ENCODE assay signal across 9 cellular contexts in genomic region chr4:94412019-94413017, GRCh38. TPM values are rescaled to one million over a fixed set of nuclear protein-coding genes. Genes with fewer than 3 reads are reported as not detected.
DNase-seq lines count a peak whose midpoint lies in the region; ATAC-seq and TF ChIP-seq lines count a peak whose summit lies in the region.
"Had no signal": no experiment of that assay in that cellular context is flagged by ENCODE, and none has a peak within 500 bp of the region (broad histone marks: within the 10 kb centered on the region; RNA-seq: fewer than 3 reads in every experiment).

No MANE protein-coding gene starts in this region.

- no peaks in the 10 kb centered on the region for H3K27me3 ChIP-seq in osteoblast (ENCODE audit: insufficient read depth, low read length)

- no peak overlapping the region for H2AFZ ChIP-seq in osteoblast (ENCODE audit: low read length)

- H3K4me1 ChIP-seq in osteoblast (ENCODE audit: insufficient read depth, low read length), result peaks cover 68% of the 10 kb centered on the region

- ATAC-seq in GM19035 (IDR thresholded peaks at IDR 0.05; ENCODE audit: unreplicated experiment) (no peak), GM19395 (IDR thresholded peaks at IDR 0.05; ENCODE audit: unreplicated experiment) (no peak)
- ATAC-seq: WTC11 had no signal

- H3K4me3 ChIP-seq in osteoblast (ENCODE audit: insufficient read depth, low read length), result peak overlapping the region; percentile 46

- in situ Hi-C loops in Caki2 (cut with HindIII; ENCODE audit: low pct_unique_long_range_greater_than_20kb, low sequenced_read_pairs), result no loop called here

- H3K36me3 ChIP-seq in osteoblast (ENCODE audit: insufficient read depth, low read length), result no peaks in the 10 kb centered on the region

- no peak overlapping the region for H3K27ac ChIP-seq in epithelial cell of prostate
- peak overlapping the region; percentile 97 for H3K27ac ChIP-seq in osteoblast (ENCODE audit: low read depth, low read length)

- peak; percentile 67 for DNase-seq in Caki2 (ENCODE audit: low read depth)
- peak; percentile 78 for DNase-seq in NCI-H460 (ENCODE audit: extremely low read depth, low read depth)
- DNase-seq in epithelial cell of prostate (ENCODE audit: low read depth, low spot score), result peak; percentile 16
- DNase-seq in osteoblast (ENCODE audit: insufficient read length, low spot score, missing footprints), result peak; percentile 14
- DNase-seq in C1 segment of cervical spinal cord (lab: John Stamatoyannopoulos, UW), result no peak
- no peak for DNase-seq in NCI-H2081 treated with DMSO at 0.1 percent for 48 hours (lab: John Stamatoyannopoulos, UW)

- peak overlapping the region; percentile 76 for H3K4me2 ChIP-seq in osteoblast (ENCODE audit: insufficient read depth, low read length)

- no peaks in the 10 kb centered on the region for H3K9me3 ChIP-seq in osteoblast (ENCODE audit: low read depth, low read length)

- no peak for TF ChIP-seq CTCF in osteoblast (IDR thresholded peaks at IDR 0.05; ENCODE audit: extremely low read depth, low read depth, low read length)

- no peaks in the 10 kb centered on the region for H4K20me1 ChIP-seq in osteoblast (ENCODE audit: insufficient read depth, low read length)

- no peaks in the 10 kb centered on the region for H3K79me2 ChIP-seq in osteoblast (ENCODE audit: insufficient read depth, low read length)

RNA-seq across cellular contexts. Expression of gene PDLIM5, which starts 39.4 kb away (rescaled TPM):
- 31.7 and 35.2 TPM in 2 replicates for total RNA-seq in Caki2 (2014; rRNA removed; shearing (Covaris generic); ENCODE audit: low replicate concordance)
- 252 and 253 TPM in 2 replicates for total RNA-seq in NCI-H460 (2014; rRNA removed; shearing (Covaris generic))
- polyA plus RNA-seq in NCI-H460 (2014; cell fraction: nucleus; rRNA removed), result 66.3 and 84.7 TPM in 2 replicates
- 242 and 312 TPM in 2 replicates for total RNA-seq in osteoblast

Comparison
In these comparisons a context has a peak if more than half of its experiments do, and no peak if none do; other contexts are left out.
1. DNase-seq: peak in Caki2 (single experiment), NCI-H460 (single experiment), epithelial cell of prostate (single experiment) and osteoblast (single experiment); none in C1 segment of cervical spinal cord (0 of 14) and NCI-H2081 treated with DMSO at 0.1 percent for 48 hours (single experiment).